Comparison of ENCODE assay signal across 1 cellular context in the genomic region with DNA sequence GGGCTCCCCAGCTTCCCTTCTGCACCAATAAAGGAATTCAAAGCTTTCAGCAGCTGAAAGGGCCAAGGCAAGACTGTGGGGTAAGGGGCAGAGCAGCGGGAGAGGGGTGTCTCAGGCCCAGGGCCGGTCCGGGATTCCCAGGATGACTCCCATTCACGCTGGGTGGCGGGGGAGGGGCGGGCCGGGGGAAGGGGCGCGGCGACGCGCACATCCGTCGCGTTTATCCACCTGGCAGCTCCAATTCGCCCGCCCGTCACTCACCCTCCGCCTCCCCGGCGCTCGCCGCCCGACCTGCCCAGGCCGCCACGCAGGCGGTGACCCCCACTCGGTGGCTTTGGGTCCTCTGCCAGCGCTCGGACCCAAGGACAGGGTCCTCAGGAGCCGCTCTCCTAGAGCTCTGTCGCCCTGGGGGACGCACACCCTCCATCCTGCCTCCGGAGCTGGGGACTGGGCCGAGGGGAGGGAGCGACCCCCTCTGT.
TF ChIP-seq lines count a peak whose summit lies in the region.

No MANE protein-coding gene starts in this region.

TF ChIP-seq in H1, 55 proteins besides CTCF, POLR2A, EP300 and RAD21 (continued from another document):
- TF ChIP-seq, protein P1, sequence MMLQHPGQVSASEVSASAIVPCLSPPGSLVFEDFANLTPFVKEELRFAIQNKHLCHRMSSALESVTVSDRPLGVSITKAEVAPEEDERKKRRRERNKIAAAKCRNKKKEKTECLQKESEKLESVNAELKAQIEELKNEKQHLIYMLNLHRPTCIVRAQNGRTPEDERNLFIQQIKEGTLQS (IDR thresholded peaks at IDR 0.05; ENCODE audit: insufficient read depth, low read depth, low read length) = no peak
- no peak for TF ChIP-seq YY1 (IDR thresholded peaks at IDR 0.05; ENCODE audit: low read depth, low read length)
- no peak for TF ChIP-seq SRF (IDR thresholded peaks at IDR 0.05; ENCODE audit: low read depth, low read length)
- no peak for TF ChIP-seq JUND (IDR thresholded peaks at IDR 0.05; ENCODE audit: low read length)
- no peak for TF ChIP-seq BCL11A (IDR thresholded peaks at IDR 0.05; ENCODE audit: low read depth in 2 of 2, low read length in 2 of 2)
- no peak for TF ChIP-seq GTF2F1 (IDR thresholded peaks at IDR 0.05; ENCODE audit: borderline replicate concordance, low read depth, low read length)
- 0 out of 2 replicates have a peak, but pooled peaks have one; percentile 26 for TF ChIP-seq PHF8 (conservative IDR thresholded peaks at IDR 0.05; ENCODE audit: low read depth, low read length)
- no peak for TF ChIP-seq HDAC2 (IDR thresholded peaks at IDR 0.05; ENCODE audit: borderline replicate concordance in 1 of 2, low read depth in 2 of 2, low read length in 2 of 2)
- peak; percentile 61 for TF ChIP-seq ASH2L (IDR thresholded peaks at IDR 0.05; ENCODE audit: low read length)
- TF ChIP-seq TCF12 (IDR thresholded peaks at IDR 0.05; ENCODE audit: low read depth, low read length) = no peak
- TF ChIP-seq, protein P2, sequence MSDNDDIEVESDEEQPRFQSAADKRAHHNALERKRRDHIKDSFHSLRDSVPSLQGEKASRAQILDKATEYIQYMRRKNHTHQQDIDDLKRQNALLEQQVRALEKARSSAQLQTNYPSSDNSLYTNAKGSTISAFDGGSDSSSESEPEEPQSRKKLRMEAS (IDR thresholded peaks at IDR 0.05) = no peak
- TF ChIP-seq EGR1 (IDR thresholded peaks at IDR 0.05; ENCODE audit: borderline replicate concordance, low read depth, low read length) = no peak
- TF ChIP-seq, protein P3, sequence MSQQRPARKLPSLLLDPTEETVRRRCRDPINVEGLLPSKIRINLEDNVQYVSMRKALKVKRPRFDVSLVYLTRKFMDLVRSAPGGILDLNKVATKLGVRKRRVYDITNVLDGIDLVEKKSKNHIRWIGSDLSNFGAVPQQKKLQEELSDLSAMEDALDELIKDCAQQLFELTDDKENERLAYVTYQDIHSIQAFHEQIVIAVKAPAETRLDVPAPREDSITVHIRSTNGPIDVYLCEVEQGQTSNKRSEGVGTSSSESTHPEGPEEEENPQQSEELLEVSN (IDR thresholded peaks at IDR 0.05) = no peak
- no peak for TF ChIP-seq SAP30 (IDR thresholded peaks at IDR 0.05; ENCODE audit: insufficient read depth, insufficient replicate concordance, low read length)
- TF ChIP-seq, protein P4, sequence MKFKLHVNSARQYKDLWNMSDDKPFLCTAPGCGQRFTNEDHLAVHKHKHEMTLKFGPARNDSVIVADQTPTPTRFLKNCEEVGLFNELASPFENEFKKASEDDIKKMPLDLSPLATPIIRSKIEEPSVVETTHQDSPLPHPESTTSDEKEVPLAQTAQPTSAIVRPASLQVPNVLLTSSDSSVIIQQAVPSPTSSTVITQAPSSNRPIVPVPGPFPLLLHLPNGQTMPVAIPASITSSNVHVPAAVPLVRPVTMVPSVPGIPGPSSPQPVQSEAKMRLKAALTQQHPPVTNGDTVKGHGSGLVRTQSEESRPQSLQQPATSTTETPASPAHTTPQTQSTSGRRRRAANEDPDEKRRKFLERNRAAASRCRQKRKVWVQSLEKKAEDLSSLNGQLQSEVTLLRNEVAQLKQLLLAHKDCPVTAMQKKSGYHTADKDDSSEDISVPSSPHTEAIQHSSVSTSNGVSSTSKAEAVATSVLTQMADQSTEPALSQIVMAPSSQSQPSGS (IDR thresholded peaks at IDR 0.05; ENCODE audit: low read length) = no peak
- TF ChIP-seq RBBP5 (IDR thresholded peaks at IDR 0.05; ENCODE audit: borderline replicate concordance, low read depth, low read length) = 0 out of 2 replicates have a peak, but pooled peaks have one; percentile 64
- TF ChIP-seq SP4 (IDR thresholded peaks at IDR 0.05; ENCODE audit: low read length) = no peak
- no peak for TF ChIP-seq RFX5 (IDR thresholded peaks at IDR 0.05; ENCODE audit: borderline replicate concordance, low read depth, low read length)
- TF ChIP-seq HDAC6 (IDR thresholded peaks at IDR 0.05; ENCODE audit: low read depth, low read length) = no peak
